In genomic region chr10:13365168-13365687, GRCh38 we compare ENCODE assay signal across 26 cellular contexts.
"Had no signal": no experiment of that assay in that cellular context is flagged by ENCODE, and none has a peak within 500 bp of the region (broad histone marks: within the 10 kb centered on the region; RNA-seq: fewer than 3 reads in every experiment).

No MANE protein-coding gene starts in this region.

- H3K27ac Mint-ChIP-seq: activated CD4-positive, alpha-beta memory T cell treated with anti-CD3 and anti-CD28 coated beads, Interleukin-2, amount 10 ng/mL, durations not matched to agents 7 days and 5 days; activated CD4-positive, alpha-beta T cell treated with anti-CD3 and anti-CD28 coated beads for 36 hours; activated naive CD4-positive, alpha-beta T cell treated with anti-CD3 and anti-CD28 coated beads, Interleukin-2, amount 10 ng/mL, durations not matched to agents 7 days and 5 days; activated naive CD8-positive, alpha-beta T cell treated with anti-CD3 and anti-CD28 coated beads for 36 hours; activated T-helper 17 cell treated with anti-CD3 and anti-CD28 coated beads, Interleukin-2, amount 50 U/mL, for 72 hours; T-helper 17 cell had no signal

- H3K4me1 Mint-ChIP-seq: activated CD4-positive, alpha-beta memory T cell treated with anti-CD3 and anti-CD28 coated beads, Interleukin-2, amount 10 ng/mL, durations not matched to agents 7 days and 5 days; activated CD4-positive, alpha-beta T cell treated with anti-CD3 and anti-CD28 coated beads for 36 hours; activated naive CD4-positive, alpha-beta T cell treated with anti-CD3 and anti-CD28 coated beads, Interleukin-2, amount 10 ng/mL, durations not matched to agents 7 days and 5 days; activated naive CD8-positive, alpha-beta T cell treated with anti-CD3 and anti-CD28 coated beads for 36 hours; activated T-helper 17 cell treated with anti-CD3 and anti-CD28 coated beads, Interleukin-2, amount 50 U/mL, for 72 hours had no signal

- H3K27me3 Mint-ChIP-seq: activated CD4-positive, alpha-beta memory T cell treated with anti-CD3 and anti-CD28 coated beads, Interleukin-2, amount 10 ng/mL, durations not matched to agents 7 days and 5 days; activated CD4-positive, alpha-beta T cell treated with anti-CD3 and anti-CD28 coated beads for 36 hours; activated naive CD8-positive, alpha-beta T cell treated with anti-CD3 and anti-CD28 coated beads for 36 hours; T-helper 17 cell had no signal

- H3K4me3 ChIP-seq: cardiac muscle cell, K562 had no signal

- H3K36me3 Mint-ChIP-seq: activated naive CD4-positive, alpha-beta T cell treated with anti-CD3 and anti-CD28 coated beads, Interleukin-2, amount 10 ng/mL, durations not matched to agents 7 days and 5 days; activated naive CD8-positive, alpha-beta T cell treated with anti-CD3 and anti-CD28 coated beads for 36 hours had no signal

- ATAC-seq: activated CD4-positive, alpha-beta T cell treated with anti-CD3 and anti-CD28 coated beads for 36 hours; activated T-helper 17 cell treated with anti-CD3 and anti-CD28 coated beads, Interleukin-2, amount 50 U/mL, for 72 hours; K562; T-helper 17 cell had no signal

- H3K9me3 Mint-ChIP-seq: activated CD4-positive, alpha-beta memory T cell treated with anti-CD3 and anti-CD28 coated beads, Interleukin-2, amount 10 ng/mL, durations not matched to agents 7 days and 5 days; activated naive CD4-positive, alpha-beta T cell treated with anti-CD3 and anti-CD28 coated beads, Interleukin-2, amount 10 ng/mL, durations not matched to agents 7 days and 5 days; activated naive CD8-positive, alpha-beta T cell treated with anti-CD3 and anti-CD28 coated beads for 36 hours; activated T-helper 17 cell treated with anti-CD3 and anti-CD28 coated beads, Interleukin-2, amount 50 U/mL, for 72 hours had no signal

- DNase-seq: activated CD4-positive, alpha-beta memory T cell treated with anti-CD3 and anti-CD28 coated beads, Interleukin-2, amount 10 ng/mL, durations not matched to agents 7 days and 5 days; activated CD4-positive, alpha-beta T cell treated with anti-CD3 and anti-CD28 coated beads for 36 hours; activated CD4-positive, alpha-beta T cell treated with anti-CD3 and anti-CD28 coated beads, Interleukin-2, amount 50 U/mL, for 1 hour; activated CD4-positive, CD25-positive, alpha-beta regulatory T cell; activated gamma-delta T cell treated with Interleukin-2 at 50 U/mL for 16 hours; activated naive CD4-positive, alpha-beta T cell treated with anti-CD3 and anti-CD28 coated beads, Interleukin-2, amount 10 ng/mL, durations not matched to agents 7 days and 5 days; activated naive CD8-positive, alpha-beta T cell treated with anti-CD3 and anti-CD28 coated beads for 36 hours; activated T-cell treated with anti-CD3 and anti-CD28 coated beads for 4 hours; activated T-cell treated with anti-CD3 and anti-CD28 coated beads, Interleukin-2, amount 50 U/mL, for 48 hours; brain microvascular endothelial cell; Kasumi-1; NCI-H1048; NCI-H146; NCI-H187 treated with DMSO at 0.1 percent for 48 hours; NCI-H2081 treated with DMSO at 0.1 percent for 48 hours; NCI-H226; NCI-H526; NK-92 treated with Interleukin-12 subunit alpha and Interleukin-12 subunit beta, amount 100 ng/mL, for 24 hours; OCI-M1; SHP77 treated with DMSO at 0.1 percent for 48 hours; T-helper 17 cell; T1000 had no signal

- H3K4me3 Mint-ChIP-seq: activated CD4-positive, alpha-beta memory T cell treated with anti-CD3 and anti-CD28 coated beads, Interleukin-2, amount 10 ng/mL, durations not matched to agents 7 days and 5 days; activated CD4-positive, alpha-beta T cell treated with anti-CD3 and anti-CD28 coated beads for 36 hours; activated naive CD4-positive, alpha-beta T cell treated with anti-CD3 and anti-CD28 coated beads, Interleukin-2, amount 10 ng/mL, durations not matched to agents 7 days and 5 days; activated naive CD8-positive, alpha-beta T cell treated with anti-CD3 and anti-CD28 coated beads for 36 hours; activated T-helper 17 cell treated with anti-CD3 and anti-CD28 coated beads, Interleukin-2, amount 50 U/mL, for 72 hours; T-helper 17 cell had no signal

- H3K27ac ChIP-seq: brain microvascular endothelial cell, cardiac muscle cell, VCaP had no signal

- H3K36me3 ChIP-seq: brain microvascular endothelial cell, cardiac muscle cell had no signal

- H3K27me3 ChIP-seq: brain microvascular endothelial cell, cardiac muscle cell had no signal
